8 cellular contexts compared by ENCODE assay signal in the genomic region with DNA sequence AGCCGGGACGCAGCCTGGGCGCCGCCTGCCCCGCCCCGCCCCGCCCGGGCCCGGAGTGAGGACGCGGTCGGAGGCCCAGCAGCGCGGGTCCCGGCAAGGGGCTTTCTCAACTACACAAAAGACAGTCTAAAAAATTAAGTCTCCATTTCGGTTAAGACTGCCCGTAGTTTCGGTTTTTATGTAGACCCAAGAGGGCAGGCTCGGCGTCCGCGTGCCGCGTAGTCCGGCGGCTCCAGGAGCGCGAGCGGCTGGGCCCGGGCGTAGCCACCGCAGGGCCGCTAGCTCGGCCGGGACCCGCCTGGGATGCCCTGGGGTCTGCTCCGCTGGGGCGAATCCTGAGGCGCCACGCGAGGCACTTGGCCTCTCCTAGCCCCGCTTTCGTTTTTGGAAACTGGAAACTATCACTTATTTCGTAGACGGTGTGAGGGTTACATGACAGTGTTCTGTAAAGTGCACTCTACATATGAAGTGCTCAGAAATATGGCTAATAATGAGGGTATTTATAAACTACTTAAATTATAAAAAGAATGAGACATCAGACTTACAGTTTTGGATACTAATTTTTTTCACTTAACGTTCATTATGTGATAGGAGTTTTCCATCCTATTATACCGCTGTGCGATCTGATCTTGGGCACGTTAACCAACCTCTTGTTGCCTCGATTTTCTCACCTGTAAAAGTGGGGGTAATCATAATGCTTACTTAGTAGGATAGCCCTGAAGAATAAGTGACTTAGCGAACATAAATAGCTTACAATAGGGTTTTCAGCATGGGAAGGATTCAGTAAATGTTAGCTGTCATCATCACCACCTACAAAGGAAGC. TPM values are rescaled to one million over a fixed set of nuclear protein-coding genes. Genes with fewer than 3 reads are reported as not detected.
A peak's percentile ranks its signal among the peaks of the same experiment; 100 is the strongest.
DNase-seq lines count a peak whose midpoint lies in the region; ATAC-seq and TF ChIP-seq lines count a peak whose summit lies in the region.

No MANE protein-coding gene starts in this region.

- intact Hi-C loops in Panc1 (cut with micrococcal nuclease; ENCODE audit: unreplicated experiment), result no loop called here

- no TSS peak for BruUV-seq in Panc1 (replicated peaks; lab: Mats Ljungman, UMichigan)

- no peaks in the 10 kb centered on the region for H3K9me3 ChIP-seq in Panc1 (ENCODE audit: control insufficient read depth, insufficient read depth, low read depth, low read length)

- no peak for TF ChIP-seq CTCF in Panc1 (IDR thresholded peaks at IDR 0.05)
- TF ChIP-seq CTCF in osteocyte (IDR thresholded peaks at IDR 0.05), result no peak

- peak overlapping the region; percentile 85 for H3K27ac ChIP-seq in Panc1 (ENCODE audit: low read length)

- peaks cover 32% of the 10 kb centered on the region for H3K4me1 ChIP-seq in Panc1 (ENCODE audit: control insufficient read depth, insufficient read depth, low read length)

- peak; percentile 66 for ATAC-seq in GM18511 (IDR thresholded peaks at IDR 0.05; ENCODE audit: unreplicated experiment)
- peak; percentile 47 for ATAC-seq in HG02943 (IDR thresholded peaks at IDR 0.05; ENCODE audit: low read depth, unreplicated experiment)
- ATAC-seq in Panc1, result peak; percentile 90

- H3K27ac Mint-ChIP-seq in osteocyte (ENCODE audit: unreplicated experiment), result peak overlapping the region; percentile 67

- in situ Hi-C loops in Panc1 (cut with HindIII; ENCODE audit: low pct_unique_long_range_greater_than_20kb, low sequenced_read_pairs), result no loop called here

- no peaks in the 10 kb centered on the region for H3K9me3 Mint-ChIP-seq in osteocyte (ENCODE audit: unreplicated experiment)

- H3K27me3 Mint-ChIP-seq in osteocyte (ENCODE audit: unreplicated experiment), result peaks cover 19% of the 10 kb centered on the region

- H3K4me3 ChIP-seq in Panc1 (ENCODE audit: low read depth in 2 of 2, low read length in 2 of 2), result peak overlapping the region; percentile 75 to 83

- H3K36me3 Mint-ChIP-seq in osteocyte (ENCODE audit: unreplicated experiment), result no peaks in the 10 kb centered on the region

- H3K4me1 Mint-ChIP-seq in osteocyte (ENCODE audit: unreplicated experiment), result peaks cover 30% of the 10 kb centered on the region

- H3K36me3 ChIP-seq in Panc1 (ENCODE audit: control insufficient read depth, insufficient read depth, low read length), result no peaks in the 10 kb centered on the region

- peak; percentile 48 for DNase-seq in AG08395 (ENCODE audit: low spot score)
- no peak for DNase-seq in Panc1 (ENCODE audit: low read depth, low spot score)
- peak; percentile 7 to 35 (median 18) for DNase-seq in activated naive CD4-positive, alpha-beta T cell (lab: John Stamatoyannopoulos, UW)
- DNase-seq in glomerular visceral epithelial cell (ENCODE audit: extremely low spot score), result peak; percentile 47
- DNase-seq in osteocyte (ENCODE audit: extremely low spot score, unreplicated experiment), result peak; percentile 89
- DNase-seq in SIG-M5 treated with dmso at 0.1 percent for 504 hours (lab: John Stamatoyannopoulos, UW; ENCODE audit: unreplicated experiment), result no peak

- H3K27me3 ChIP-seq in Panc1 (ENCODE audit: control insufficient read depth, insufficient read depth, low read length), result no peaks in the 10 kb centered on the region

- H3K4me3 Mint-ChIP-seq in osteocyte (ENCODE audit: unreplicated experiment), result peak overlapping the region; percentile 81

- POLR2A ChIA-PET in Panc1 (lab: Charles Lee), result interaction anchor here (0.6 to 1.0 kb wide), 2 partner anchors 32 to 177 kb away, joined by 4 to 7 read pairs; no protein-coding TSS in a partner anchor

- CTCF ChIA-PET in Panc1 (lab: Charles Lee), result interaction anchor here (0.6 to 1.3 kb wide), 2 partner anchors 38 to 176 kb away, joined by 3 read pairs; a partner anchor contains a TSS

RNA-seq across cellular contexts. Expression of a gene that starts 0.6 kb away (rescaled TPM):
- total RNA-seq in Panc1 (2021; ENCODE audit: unreplicated experiment) (85.5 TPM), osteocyte (19.0 and 21.2 TPM in 2 replicates)
- polyA plus RNA-seq in Panc1 (2012; ENCODE audit: insufficient read length), result 130 TPM

RNA-seq across cellular contexts. Expression of a gene that starts 29.7 kb away (rescaled TPM):
- 65.5 TPM for total RNA-seq in Panc1 (2021; ENCODE audit: unreplicated experiment)
- polyA plus RNA-seq in Panc1 (2012; ENCODE audit: insufficient read length), result 39.4 TPM
- total RNA-seq in osteocyte, result 45.9 and 47.8 TPM in 2 replicates

Comparison
In these comparisons a context has a peak if more than half of its experiments do, and no peak if none do; other contexts are left out.
1. DNase-seq: peak in AG08395 (single experiment), activated naive CD4-positive, alpha-beta T cell (4 of 4), glomerular visceral epithelial cell (single experiment) and osteocyte (single experiment); none in Panc1 (single experiment) and SIG-M5 treated with dmso at 0.1 percent for 504 hours (single experiment).
2. Peak in every context shown above with its lines, with median percentiles within 50 percentile points of each other: ATAC-seq.